In genomic region chr6:125707615-125708243, GRCh38 we compare ENCODE assay signal across 33 cellular contexts. TPM values are rescaled to one million over a fixed set of nuclear protein-coding genes. Genes with fewer than 3 reads are reported as not detected.
"Had no signal": no experiment of that assay in that cellular context is flagged by ENCODE, and none has a peak within 500 bp of the region (broad histone marks: within the 10 kb centered on the region; RNA-seq: fewer than 3 reads in every experiment).

No MANE protein-coding gene starts in this region.

- DNase-seq: activated B cell treated with CpG ODN at 0.5 μM for 24 hours; activated CD4-positive, alpha-beta T cell treated with anti-CD3 and anti-CD28 coated beads for 48 hours; activated CD4-positive, alpha-beta T cell treated with anti-CD3 and anti-CD28 coated beads, Interleukin-2, amount 50 U/mL, for 4 hours; activated CD4-positive, CD25-positive, alpha-beta regulatory T cell treated with anti-CD3 and anti-CD28 coated beads, Interleukin-2, amount 50 U/mL, for 72 hours; activated CD8-positive, alpha-beta T cell treated with anti-CD3 and anti-CD28 coated beads for 36 hours; activated effector memory CD4-positive, alpha-beta T cell treated with anti-CD3 and anti-CD28 coated beads, Interleukin-2, amount 50 U/mL, for 16 hours; activated naive CD4-positive, alpha-beta T cell; activated naive CD4-positive, alpha-beta T cell treated with anti-CD3 and anti-CD28 coated beads, Interleukin-2, amount 50 U/mL, for 16 hours; activated naive CD8-positive, alpha-beta T cell treated with anti-CD3 and anti-CD28 coated beads for 36 hours; activated T-cell treated with anti-CD3 and anti-CD28 coated beads, Interleukin-2, amount 50 U/mL, for 1 hour; activated T-cell treated with anti-CD3 and anti-CD28 coated beads, Interleukin-2, amount 50 U/mL, for 72 hours; amniotic stem cell; aorta; NCI-H1105 treated with DMSO at 0.1 percent for 48 hours; NCI-H1436; NCI-H1694; NCI-H1930; NCI-H2081 treated with DMSO at 0.1 percent for 48 hours; NCI-H226; NCI-H446 treated with DMSO at 0.1 percent for 48 hours; NCI-H524; NCI-H69; SHP77; SJCRH30 had no signal

- H3K27ac Mint-ChIP-seq: activated B cell treated with CpG ODN at 0.5 μM for 24 hours; activated CD8-positive, alpha-beta T cell treated with anti-CD3 and anti-CD28 coated beads for 36 hours; activated naive CD8-positive, alpha-beta T cell treated with anti-CD3 and anti-CD28 coated beads for 36 hours; activated T-cell treated with anti-CD3 and anti-CD28 coated beads, Interleukin-2, amount 50 U/mL, for 72 hours; activated T-helper 17 cell treated with anti-CD3 and anti-CD28 coated beads, Interleukin-2, amount 50 U/mL, for 72 hours; T-helper 2 cell treated with Interferon-gamma antibody and Interleukin-4, amounts not matched to agents 5 μg/mL and 100 μg/mL, for 36 hours had no signal

- H3K9me3 ChIP-seq: SJCRH30 had no signal

- H3K27ac ChIP-seq: cardiac muscle cell, SJCRH30, SK-N-MC had no signal

- H3K36me3 Mint-ChIP-seq: activated naive CD8-positive, alpha-beta T cell treated with anti-CD3 and anti-CD28 coated beads for 36 hours had no signal

- H3K27me3 ChIP-seq: cardiac muscle cell, SJCRH30 had no signal

- H3K4me1 Mint-ChIP-seq: activated B cell treated with CpG ODN at 0.5 μM for 24 hours; activated T-helper 17 cell treated with anti-CD3 and anti-CD28 coated beads, Interleukin-2, amount 50 U/mL, for 72 hours; central memory CD8-positive, alpha-beta T cell had no signal

- H3K4me3 ChIP-seq: cardiac muscle cell, SJCRH30, SK-N-MC had no signal

- H3K4me3 Mint-ChIP-seq: activated B cell treated with CpG ODN at 0.5 μM for 24 hours; activated CD8-positive, alpha-beta T cell treated with anti-CD3 and anti-CD28 coated beads for 36 hours; activated naive CD8-positive, alpha-beta T cell treated with anti-CD3 and anti-CD28 coated beads for 36 hours; activated T-cell treated with anti-CD3 and anti-CD28 coated beads, Interleukin-2, amount 50 U/mL, for 72 hours; activated T-helper 17 cell treated with anti-CD3 and anti-CD28 coated beads, Interleukin-2, amount 50 U/mL, for 72 hours; central memory CD8-positive, alpha-beta T cell; T-helper 2 cell treated with Interferon-gamma antibody and Interleukin-4, amounts not matched to agents 5 μg/mL and 100 μg/mL, for 36 hours had no signal

- H3K9me3 Mint-ChIP-seq: activated T-helper 17 cell treated with anti-CD3 and anti-CD28 coated beads, Interleukin-2, amount 50 U/mL, for 72 hours; T-helper 2 cell treated with Interferon-gamma antibody and Interleukin-4, amounts not matched to agents 5 μg/mL and 100 μg/mL, for 36 hours had no signal

- H3K4me1 ChIP-seq: SJCRH30 had no signal

- H3K36me3 ChIP-seq: cardiac muscle cell, SJCRH30 had no signal

- ATAC-seq: activated CD8-positive, alpha-beta T cell treated with anti-CD3 and anti-CD28 coated beads for 36 hours; activated T-cell treated with anti-CD3 and anti-CD28 coated beads, Interleukin-2, amount 50 U/mL, for 72 hours; activated T-helper 17 cell treated with anti-CD3 and anti-CD28 coated beads, Interleukin-2, amount 50 U/mL, for 72 hours; Panc1 had no signal

RNA-seq across cellular contexts. Expression of gene HEY2, which starts 41.7 kb away (rescaled TPM):
- total RNA-seq: activated B cell treated with CpG ODN at 0.5 μM for 24 hours; activated CD8-positive, alpha-beta memory T cell treated with anti-CD3 and anti-CD28 coated beads for 36 hours; activated CD8-positive, alpha-beta T cell treated with anti-CD3 and anti-CD28 coated beads for 36 hours; activated naive CD8-positive, alpha-beta T cell treated with anti-CD3 and anti-CD28 coated beads for 36 hours; MCF 10A; T-helper 1 cell treated with Interleukin-12 subunit alpha and Interleukin-12 subunit beta and Interleukin-4 antibody, amounts not matched to agents 30 ng/mL and 1 ng/mL, for 36 hours had no signal
